ENCODE assay signal across 9 cellular contexts in the genomic region with DNA sequence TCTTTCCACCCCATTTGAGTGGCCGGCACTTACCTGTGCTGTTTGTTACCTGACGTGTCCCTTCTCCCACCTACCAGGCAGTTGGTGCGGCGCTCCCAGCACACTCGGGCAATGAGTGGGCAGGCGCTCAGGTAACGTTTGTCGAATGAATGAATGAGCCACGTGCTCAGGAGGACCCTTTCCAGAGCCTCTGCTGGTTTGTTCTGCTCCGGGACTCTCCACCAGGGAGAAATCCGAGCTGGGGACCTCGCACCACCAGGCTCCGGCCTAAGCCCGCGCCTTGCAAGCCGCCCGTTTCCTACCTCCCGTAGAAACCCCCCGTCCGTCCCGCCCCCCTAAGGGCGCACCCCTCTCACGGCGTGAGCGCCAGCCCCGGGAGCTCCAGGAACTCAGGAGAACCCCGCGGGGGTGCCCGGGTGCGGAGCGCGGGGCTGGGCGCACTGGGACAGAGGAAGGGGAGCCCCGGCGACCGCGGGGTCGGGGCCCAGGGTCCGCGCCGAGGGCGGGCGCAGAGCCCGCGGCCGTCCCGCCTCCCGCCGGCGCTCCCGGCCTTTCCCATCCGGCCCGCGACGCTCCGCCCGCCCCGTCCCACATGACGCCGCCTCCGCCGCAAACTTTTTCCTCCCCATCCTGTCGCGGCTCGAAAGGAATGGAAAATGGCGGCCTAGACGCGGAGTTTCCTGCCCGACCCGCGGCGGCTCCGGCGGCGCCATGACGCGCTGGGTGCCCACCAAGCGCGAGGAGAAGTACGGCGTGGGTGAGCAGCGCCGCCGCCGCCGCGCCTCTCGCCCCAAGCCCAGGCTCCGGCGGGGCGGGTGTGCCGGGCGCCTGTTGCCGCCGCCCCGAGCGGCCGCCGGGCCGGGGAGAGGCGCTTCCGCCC. TPM values are rescaled to one million over a fixed set of nuclear protein-coding genes. Genes with fewer than 3 reads are reported as not detected.
DNase-seq lines count a peak whose midpoint lies in the region; ATAC-seq and TF ChIP-seq lines count a peak whose summit lies in the region.
"Had no signal": no experiment of that assay in that cellular context is flagged by ENCODE, and none has a peak within 500 bp of the region (broad histone marks: within the 10 kb centered on the region; RNA-seq: fewer than 3 reads in every experiment).

DOCK1 (plus strand) TSS at position 622 of the 880 bp plus-strand sequence; CDS start at position 712, 90 bp downstream.

- peak; percentile 21 for DNase-seq in activated naive CD4-positive, alpha-beta T cell treated with anti-CD3 and anti-CD28 coated beads for 36 hours
- DNase-seq in activated naive CD4-positive, alpha-beta T cell treated with anti-CD3 and anti-CD28 coated beads, Interleukin-2, amount 50 U/mL, for 16 hours: no peak
- DNase-seq in WTC11 (ENCODE audit: low spot score): peak; percentile 73
- DNase-seq in fibroblast of pulmonary artery (ENCODE audit: low read depth): peak; percentile 73
- no peak for DNase-seq in activated CD4-positive, CD25-positive, alpha-beta regulatory T cell treated with anti-CD3 and anti-CD28 coated beads, Interleukin-2, amount 50 U/mL, for 72 hours

- TF ChIP-seq CTCF in WTC11 (IDR thresholded peaks at IDR 0.05): no peak
- TF ChIP-seq CTCF in fibroblast of pulmonary artery (IDR thresholded peaks at IDR 0.05; ENCODE audit: low read length, missing control alignments): no peak

- POLR2A ChIA-PET in WTC11 (lab: Charles Lee): interaction anchor here (0.5 kb wide), 1 partner anchor 16 kb away, joined by 4 read pairs; no protein-coding TSS in a partner anchor

- no peaks in the 10 kb centered on the region for H3K9me3 ChIP-seq in muscle layer of colon (ENCODE audit: low read length)

- H3K27me3 ChIP-seq in muscle layer of colon (ENCODE audit: control insufficient read depth in 1 of 2, insufficient read depth in 2 of 2, low read length in 2 of 2): no peaks in the 10 kb centered on the region

- H3K9ac ChIP-seq in muscle layer of colon (ENCODE audit: low read length): no peak within 1 kb of the TSS

- intact Hi-C loops in activated naive CD4-positive, alpha-beta T cell treated with anti-CD3 and anti-CD28 coated beads for 36 hours (cut with micrococcal nuclease): no loop called here

- peak; percentile 64 for ATAC-seq in WTC11
- ATAC-seq in GM21423 (IDR thresholded peaks at IDR 0.05; ENCODE audit: unreplicated experiment): no peak

- H3K36me3 ChIP-seq in muscle layer of colon (ENCODE audit: insufficient read depth, low read length) (no peaks in the 10 kb centered on the region), urinary bladder (ENCODE audit: insufficient read depth) (no peaks in the 10 kb centered on the region)

- under 1% methylated on average over 101 of the region's 102 CpGs for WGBS in urinary bladder

- CTCF ChIA-PET in activated naive CD4-positive, alpha-beta T cell treated with anti-CD3 and anti-CD28 coated beads for 36 hours (lab: Charles Lee): no interaction called here
- CTCF ChIA-PET in WTC11 (lab: Charles Lee): interaction anchor here (1.0 kb wide), 1 partner anchor 64 kb away, joined by 6 read pairs; no protein-coding TSS in a partner anchor

- peak within 1 kb of the TSS; percentile 56 for H3K27ac Mint-ChIP-seq in activated naive CD4-positive, alpha-beta T cell treated with anti-CD3 and anti-CD28 coated beads for 36 hours
- peak within 1 kb of the TSS; percentile 97 for H3K27ac Mint-ChIP-seq in WTC11
- H3K27ac Mint-ChIP-seq: activated naive CD8-positive, alpha-beta T cell had no signal

- peaks cover 1% of the 10 kb centered on the region for H3K9me3 Mint-ChIP-seq in activated naive CD4-positive, alpha-beta T cell treated with anti-CD3 and anti-CD28 coated beads for 36 hours
- H3K9me3 Mint-ChIP-seq in WTC11: peaks cover 5% of the 10 kb centered on the region

- H3K4me1 Mint-ChIP-seq in activated naive CD4-positive, alpha-beta T cell treated with anti-CD3 and anti-CD28 coated beads for 36 hours (ENCODE audit: low read depth): peaks cover 6% of the 10 kb centered on the region
- H3K4me1 Mint-ChIP-seq in WTC11: peaks cover 42% of the 10 kb centered on the region

- H3K4me1 ChIP-seq in muscle layer of colon (ENCODE audit: insufficient read depth, low read length): peaks cover 18% of the 10 kb centered on the region
- H3K4me1 ChIP-seq in urinary bladder (ENCODE audit: insufficient read depth): no peaks in the 10 kb centered on the region

- H3K36me3 Mint-ChIP-seq in activated naive CD4-positive, alpha-beta T cell treated with anti-CD3 and anti-CD28 coated beads for 36 hours (ENCODE audit: low read depth): no peaks in the 10 kb centered on the region
- H3K36me3 Mint-ChIP-seq in WTC11: peaks cover 38% of the 10 kb centered on the region
- H3K36me3 Mint-ChIP-seq: activated naive CD8-positive, alpha-beta T cell had no signal

- peak within 1 kb of the TSS; percentile 62 for H3K27ac ChIP-seq in muscle layer of colon (ENCODE audit: low read depth, low read length)
- H3K27ac ChIP-seq in urinary bladder (ENCODE audit: low read depth): peak within 1 kb of the TSS; percentile 71

- H3K27me3 Mint-ChIP-seq in activated naive CD4-positive, alpha-beta T cell treated with anti-CD3 and anti-CD28 coated beads for 36 hours (ENCODE audit: low read depth): peaks cover 36% of the 10 kb centered on the region
- H3K27me3 Mint-ChIP-seq in WTC11 (ENCODE audit: low read depth): no peaks in the 10 kb centered on the region

- peak within 1 kb of the TSS; percentile 67 for H3K4me3 Mint-ChIP-seq in activated naive CD4-positive, alpha-beta T cell treated with anti-CD3 and anti-CD28 coated beads for 36 hours
- peak within 1 kb of the TSS; percentile 90 for H3K4me3 Mint-ChIP-seq in WTC11

- peak within 1 kb of the TSS; percentile 74 for H3K4me3 ChIP-seq in fibroblast of pulmonary artery (replicated peaks; ENCODE audit: low read depth, low read length)
- peak within 1 kb of the TSS; percentile 70 to 72 for H3K4me3 ChIP-seq in muscle layer of colon (ENCODE audit: low read depth in 1 of 2, low read length in 2 of 2)
- H3K4me3 ChIP-seq in urinary bladder (ENCODE audit: low read depth, low read length): peak within 1 kb of the TSS; percentile 98

TF ChIP-seq in WTC11, 78 proteins besides CTCF, POLR2A, EP300 and RAD21 (continues in another document):
- TF ChIP-seq, protein P1, sequence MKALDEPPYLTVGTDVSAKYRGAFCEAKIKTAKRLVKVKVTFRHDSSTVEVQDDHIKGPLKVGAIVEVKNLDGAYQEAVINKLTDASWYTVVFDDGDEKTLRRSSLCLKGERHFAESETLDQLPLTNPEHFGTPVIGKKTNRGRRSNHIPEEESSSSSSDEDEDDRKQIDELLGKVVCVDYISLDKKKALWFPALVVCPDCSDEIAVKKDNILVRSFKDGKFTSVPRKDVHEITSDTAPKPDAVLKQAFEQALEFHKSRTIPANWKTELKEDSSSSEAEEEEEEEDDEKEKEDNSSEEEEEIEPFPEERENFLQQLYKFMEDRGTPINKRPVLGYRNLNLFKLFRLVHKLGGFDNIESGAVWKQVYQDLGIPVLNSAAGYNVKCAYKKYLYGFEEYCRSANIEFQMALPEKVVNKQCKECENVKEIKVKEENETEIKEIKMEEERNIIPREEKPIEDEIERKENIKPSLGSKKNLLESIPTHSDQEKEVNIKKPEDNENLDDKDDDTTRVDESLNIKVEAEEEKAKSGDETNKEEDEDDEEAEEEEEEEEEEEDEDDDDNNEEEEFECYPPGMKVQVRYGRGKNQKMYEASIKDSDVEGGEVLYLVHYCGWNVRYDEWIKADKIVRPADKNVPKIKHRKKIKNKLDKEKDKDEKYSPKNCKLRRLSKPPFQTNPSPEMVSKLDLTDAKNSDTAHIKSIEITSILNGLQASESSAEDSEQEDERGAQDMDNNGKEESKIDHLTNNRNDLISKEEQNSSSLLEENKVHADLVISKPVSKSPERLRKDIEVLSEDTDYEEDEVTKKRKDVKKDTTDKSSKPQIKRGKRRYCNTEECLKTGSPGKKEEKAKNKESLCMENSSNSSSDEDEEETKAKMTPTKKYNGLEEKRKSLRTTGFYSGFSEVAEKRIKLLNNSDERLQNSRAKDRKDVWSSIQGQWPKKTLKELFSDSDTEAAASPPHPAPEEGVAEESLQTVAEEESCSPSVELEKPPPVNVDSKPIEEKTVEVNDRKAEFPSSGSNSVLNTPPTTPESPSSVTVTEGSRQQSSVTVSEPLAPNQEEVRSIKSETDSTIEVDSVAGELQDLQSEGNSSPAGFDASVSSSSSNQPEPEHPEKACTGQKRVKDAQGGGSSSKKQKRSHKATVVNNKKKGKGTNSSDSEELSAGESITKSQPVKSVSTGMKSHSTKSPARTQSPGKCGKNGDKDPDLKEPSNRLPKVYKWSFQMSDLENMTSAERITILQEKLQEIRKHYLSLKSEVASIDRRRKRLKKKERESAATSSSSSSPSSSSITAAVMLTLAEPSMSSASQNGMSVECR (CRISPR knock-in tag; IDR thresholded peaks at IDR 0.05; ENCODE audit: borderline replicate concordance): peak; percentile 31; the same call in 1 of the 2 replicates
- TF ChIP-seq, protein P2, sequence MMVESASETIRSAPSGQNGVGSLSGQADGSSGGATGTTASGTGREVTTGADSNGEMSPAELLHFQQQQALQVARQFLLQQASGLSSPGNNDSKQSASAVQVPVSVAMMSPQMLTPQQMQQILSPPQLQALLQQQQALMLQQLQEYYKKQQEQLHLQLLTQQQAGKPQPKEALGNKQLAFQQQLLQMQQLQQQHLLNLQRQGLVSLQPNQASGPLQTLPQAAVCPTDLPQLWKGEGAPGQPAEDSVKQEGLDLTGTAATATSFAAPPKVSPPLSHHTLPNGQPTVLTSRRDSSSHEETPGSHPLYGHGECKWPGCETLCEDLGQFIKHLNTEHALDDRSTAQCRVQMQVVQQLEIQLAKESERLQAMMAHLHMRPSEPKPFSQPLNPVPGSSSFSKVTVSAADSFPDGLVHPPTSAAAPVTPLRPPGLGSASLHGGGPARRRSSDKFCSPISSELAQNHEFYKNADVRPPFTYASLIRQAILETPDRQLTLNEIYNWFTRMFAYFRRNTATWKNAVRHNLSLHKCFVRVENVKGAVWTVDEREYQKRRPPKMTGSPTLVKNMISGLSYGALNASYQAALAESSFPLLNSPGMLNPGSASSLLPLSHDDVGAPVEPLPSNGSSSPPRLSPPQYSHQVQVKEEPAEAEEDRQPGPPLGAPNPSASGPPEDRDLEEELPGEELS (CRISPR knock-in tag; IDR thresholded peaks at IDR 0.05): no peak
- TF ChIP-seq SP1 (CRISPR knock-in tag; conservative IDR thresholded peaks at IDR 0.05) (peak; percentile 40; the same call in 1 of the 2 replicates), MAX (CRISPR knock-in tag; IDR thresholded peaks at IDR 0.05) (peak; percentile 85; the same call in 1 of the 2 replicates)

RNA-seq across cellular contexts. Expression of gene DOCK1, which starts in this region (rescaled TPM):
- under 1 TPM; 0.49 to 0.72 TPM for total RNA-seq in activated naive CD4-positive, alpha-beta T cell treated with anti-CD3 and anti-CD28 coated beads for 36 hours
- total RNA-seq in WTC11 (2021) (52.1 to 58.4 TPM (median 55.8 TPM) in 3 replicates), urinary bladder (132 TPM)
- 33.3 TPM for polyA plus RNA-seq in urinary bladder

Comparison
In these comparisons a context has a peak if more than half of its experiments do, and no peak if none do; other contexts are left out.
1. RNA of gene DOCK1 (total RNA-seq): 132 TPM in urinary bladder (single experiment) and 52.1 to 58.4 TPM in WTC11; 0.49 to 0.72 TPM in activated naive CD4-positive, alpha-beta T cell treated with anti-CD3 and anti-CD28 coated beads for 36 hours; every median in the first group is over 10 times any median in the second.
2. Peak in DNase-seq in activated naive CD4-positive, alpha-beta T cell treated with anti-CD3 and anti-CD28 coated beads for 36 hours; RNA of the gene not detected or under 1 TPM.
3. DNase-seq: peak in WTC11 (single experiment) and fibroblast of pulmonary artery (single experiment); none in activated naive CD4-positive, alpha-beta T cell treated with anti-CD3 and anti-CD28 coated beads, Interleukin-2, amount 50 U/mL, for 16 hours (single experiment) and activated CD4-positive, CD25-positive, alpha-beta regulatory T cell treated with anti-CD3 and anti-CD28 coated beads, Interleukin-2, amount 50 U/mL, for 72 hours (single experiment).
4. Peak in every context shown above with its lines, with median percentiles within 50 percentile points of each other: H3K4me3 ChIP-seq.